17 cellular contexts compared by ENCODE assay signal in genomic region chr11:82874646-82875523, GRCh38. TPM values are rescaled to one million over a fixed set of nuclear protein-coding genes. Genes with fewer than 3 reads are reported as not detected.
DNase-seq lines count a peak whose midpoint lies in the region; ATAC-seq and TF ChIP-seq lines count a peak whose summit lies in the region.
"Had no signal": no experiment of that assay in that cellular context is flagged by ENCODE, and none has a peak within 500 bp of the region (broad histone marks: within the 10 kb centered on the region; RNA-seq: fewer than 3 reads in every experiment).

No MANE protein-coding gene starts in this region.

- H3K27me3 Mint-ChIP-seq in natural killer cell (ENCODE audit: low read depth in 2 of 2) (no peaks in the 10 kb centered on the region), memory B cell (no peaks in the 10 kb centered on the region)
- no peaks in the 10 kb centered on the region for H3K27me3 Mint-ChIP-seq in natural killer cell treated with Interleukin-12 subunit alpha and Interleukin-12 subunit beta and Interleukin-15 and Interleukin-18, amount 100 ng/mL, for 72 hours

- no peaks in the 10 kb centered on the region for H3K9me3 Mint-ChIP-seq in natural killer cell
- H3K9me3 Mint-ChIP-seq in natural killer cell treated with Interleukin-12 subunit alpha and Interleukin-12 subunit beta and Interleukin-15 and Interleukin-18, amount 100 ng/mL, for 72 hours: peaks cover 3% of the 10 kb centered on the region
- H3K9me3 Mint-ChIP-seq in memory B cell: peaks cover 4% of the 10 kb centered on the region

- peaks cover 12% of the 10 kb centered on the region for H3K4me1 ChIP-seq in SJCRH30

- H3K36me3 ChIP-seq in SJCRH30: peaks cover 7% of the 10 kb centered on the region; the same call in 1 of the 2 replicates
- H3K36me3 ChIP-seq: BE2C, MG63 had no signal

- no peak for TF ChIP-seq CTCF in natural killer cell (IDR thresholded peaks at IDR 0.05)

- ATAC-seq in natural killer cell (no peak), memory B cell (ENCODE audit: low read depth) (no peak)
- ATAC-seq in natural killer cell treated with Interleukin-12 subunit alpha and Interleukin-12 subunit beta and Interleukin-15 and Interleukin-18, amount 100 ng/mL, for 72 hours: no peak
- ATAC-seq: HepG2 had no signal

- H3K27ac ChIP-seq in SJCRH30: no peak overlapping the region
- H3K27ac ChIP-seq: KMS-11 had no signal

- H3K27ac Mint-ChIP-seq in natural killer cell (peak overlapping the region; percentile 56 to 61), memory B cell (peak overlapping the region; percentile 39)
- no peak overlapping the region for H3K27ac Mint-ChIP-seq in natural killer cell treated with Interleukin-12 subunit alpha and Interleukin-12 subunit beta and Interleukin-15 and Interleukin-18, amount 100 ng/mL, for 72 hours

- peaks cover 20% of the 10 kb centered on the region; the same call in 1 of the 2 replicates for H3K9me3 ChIP-seq in SJCRH30 (replicated peaks)
- H3K9me3 ChIP-seq: BE2C, MG63 had no signal

- no peak overlapping the region for H3K4me3 ChIP-seq in SJCRH30
- H3K4me3 ChIP-seq: MG63 had no signal

- H3K4me1 Mint-ChIP-seq in natural killer cell (peaks cover 16 to 20% of the 10 kb centered on the region in 2 donors), memory B cell (peaks cover 7% of the 10 kb centered on the region)
- peaks cover 9 to 12% of the 10 kb centered on the region in 2 donors for H3K4me1 Mint-ChIP-seq in natural killer cell treated with Interleukin-12 subunit alpha and Interleukin-12 subunit beta and Interleukin-15 and Interleukin-18, amount 100 ng/mL, for 72 hours (ENCODE audit: low read depth in 2 of 2)

- H3K27me3 ChIP-seq in SJCRH30: no peaks in the 10 kb centered on the region
- H3K27me3 ChIP-seq: BE2C, MG63 had no signal

- no peak for DNase-seq in natural killer cell
- no peak for DNase-seq in natural killer cell treated with Interleukin-12 subunit alpha and Interleukin-12 subunit beta and Interleukin-15 and Interleukin-18, amount 100 ng/mL, for 72 hours (ENCODE audit: low spot score)
- peak; percentile 30 to 57 for DNase-seq in SJCRH30
- DNase-seq in memory B cell (ENCODE audit: low spot score in 2 of 2): no peak
- no peak for DNase-seq in NOMO-1 treated with dmso at 0.1 percent for 144 hours (lab: John Stamatoyannopoulos, UW; ENCODE audit: unreplicated experiment)
- no peak for DNase-seq in DMS153 (lab: John Stamatoyannopoulos, UW)
- no peak for DNase-seq in putamen (ENCODE audit: low spot score)
- DNase-seq: BE2C, MG63, NCI-H1092 treated with DMSO at 0.1 percent for 48 hours, NCI-H187 treated with DMSO at 0.1 percent for 48 hours, NCI-H2171, NCI-H446 treated with DMSO at 0.1 percent for 48 hours, NCI-H774, SHP77 treated with DMSO at 0.1 percent for 48 hours had no signal

- H3K4me3 Mint-ChIP-seq in natural killer cell (no peak overlapping the region), memory B cell (no peak overlapping the region)
- no peak overlapping the region for H3K4me3 Mint-ChIP-seq in natural killer cell treated with Interleukin-12 subunit alpha and Interleukin-12 subunit beta and Interleukin-15 and Interleukin-18, amount 100 ng/mL, for 72 hours

- H3K36me3 Mint-ChIP-seq in natural killer cell (no peaks in the 10 kb centered on the region), memory B cell (peaks cover 15% of the 10 kb centered on the region)
- H3K36me3 Mint-ChIP-seq in natural killer cell treated with Interleukin-12 subunit alpha and Interleukin-12 subunit beta and Interleukin-15 and Interleukin-18, amount 100 ng/mL, for 72 hours: peaks cover 5% of the 10 kb centered on the region

- intact Hi-C loops in natural killer cell (cut with micrococcal nuclease): no loop called here

RNA-seq across cellular contexts. Expression of gene PRCP, which starts 25.3 kb away (rescaled TPM):
- 10 to 100 TPM; 28.1 to 30.0 (median 30.0) TPM for total RNA-seq in natural killer cell
- total RNA-seq in natural killer cell treated with Interleukin-12 subunit alpha and Interleukin-12 subunit beta and Interleukin-15 and Interleukin-18, amount 100 ng/mL, for 72 hours: 10 to 100 TPM; 16.9 to 21.1 TPM
- 65.8 and 72.1 TPM in 2 replicates for total RNA-seq in SJCRH30 (2014; rRNA removed; shearing (Covaris generic))

RNA-seq across cellular contexts. Expression of gene DDIAS, which starts 26.7 kb away (rescaled TPM):
- 1 to 10 TPM in 2 of 3 donors, under 1 TPM in 1; 0.89 to 2.4 (median 1.8) TPM for total RNA-seq in natural killer cell
- 10 to 100 TPM; 11.3 to 29.1 TPM for total RNA-seq in natural killer cell treated with Interleukin-12 subunit alpha and Interleukin-12 subunit beta and Interleukin-15 and Interleukin-18, amount 100 ng/mL, for 72 hours
- 56.7 and 58.7 TPM in 2 replicates for total RNA-seq in SJCRH30 (2014; rRNA removed; shearing (Covaris generic))

Comparison
In these comparisons a context has a peak if more than half of its experiments do, and no peak if none do; other contexts are left out.
1. H3K27ac Mint-ChIP-seq: peak in natural killer cell (2 of 2) and memory B cell (single experiment); none in natural killer cell treated with Interleukin-12 subunit alpha and Interleukin-12 subunit beta and Interleukin-15 and Interleukin-18, amount 100 ng/mL, for 72 hours (0 of 2).
2. DNase-seq: peak in SJCRH30 (2 of 2); none in natural killer cell (single experiment), natural killer cell treated with Interleukin-12 subunit alpha and Interleukin-12 subunit beta and Interleukin-15 and Interleukin-18, amount 100 ng/mL, for 72 hours (single experiment), memory B cell (0 of 2), NOMO-1 treated with dmso at 0.1 percent for 144 hours (single experiment), DMS153 (single experiment) and putamen (single experiment).